In the genomic region with DNA sequence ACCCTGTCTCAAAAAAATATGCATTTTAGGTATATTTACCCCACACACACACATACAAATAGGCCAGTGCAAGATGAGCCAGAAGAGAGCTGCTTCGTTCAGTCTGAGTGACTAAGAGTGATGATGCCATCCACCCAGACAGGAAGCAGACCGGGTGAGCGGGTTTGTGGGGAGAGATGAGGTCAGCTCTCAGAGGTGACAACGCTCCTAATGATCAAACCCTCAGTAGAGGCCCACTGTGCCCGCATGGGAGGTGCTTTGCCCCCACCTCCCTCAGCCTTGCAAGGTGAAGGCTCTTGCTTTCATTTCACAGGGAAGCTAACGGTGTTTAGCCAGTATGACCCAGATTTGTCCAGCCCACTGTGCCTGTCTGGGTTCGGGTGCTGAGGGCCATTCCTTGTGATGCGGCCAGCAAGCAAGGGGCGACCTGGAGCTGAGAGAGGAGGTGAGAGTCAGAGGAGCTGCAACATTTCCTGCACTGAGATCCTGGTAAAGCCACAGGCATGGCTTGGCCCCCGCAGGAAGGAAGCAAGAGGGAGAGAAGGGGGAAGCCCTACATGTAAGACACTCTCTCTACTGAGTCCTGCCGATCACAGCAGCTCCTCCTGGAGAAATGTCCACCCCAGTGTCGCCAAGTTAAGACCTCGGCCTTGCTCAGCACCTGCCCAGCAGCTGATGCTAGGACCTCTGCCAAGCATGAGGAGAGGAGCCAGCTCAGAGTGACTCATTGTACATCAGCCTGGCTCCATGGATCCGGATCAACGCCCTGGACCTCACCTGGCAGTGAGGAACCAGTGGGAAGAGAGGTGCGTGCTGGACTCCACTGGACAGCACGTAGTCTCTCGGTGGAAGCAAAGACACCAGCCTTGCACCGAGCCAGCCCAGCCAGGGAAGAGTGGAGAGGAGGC, we compare ENCODE assay signal across 8 cellular contexts. TPM values are rescaled to one million over a fixed set of nuclear protein-coding genes. Genes with fewer than 3 reads are reported as not detected.
DNase-seq lines count a peak whose midpoint lies in the region; ATAC-seq and TF ChIP-seq lines count a peak whose summit lies in the region.

No MANE protein-coding gene starts in this region.

- no peak overlapping the region for H3K4ac ChIP-seq in neuronal stem cell (ENCODE audit: low read length)

- ATAC-seq in HG02610 (IDR thresholded peaks at IDR 0.05; ENCODE audit: unreplicated experiment) (peak; percentile 99), upper lobe of right lung (peak; percentile 85)

- peak; percentile 66 for DNase-seq in NCI-H2029 (lab: John Stamatoyannopoulos, UW)
- DNase-seq in activated CD4-positive, alpha-beta T cell treated with anti-CD3 and anti-CD28 coated beads, Interleukin-2, amount 50 U/mL, for 24 hours (ENCODE audit: low read depth in 1 of 2, low spot score in 1 of 2): peak; percentile 46 to 81
- peak; percentile 78 to 89 (median 87) for DNase-seq in effector memory CD4-positive, alpha-beta T cell
- no peak for DNase-seq in neuronal stem cell (ENCODE audit: low spot score)
- DNase-seq in upper lobe of right lung: peak; percentile 67
- no peak for DNase-seq in NCI-H524 (lab: John Stamatoyannopoulos, UW)

- peak overlapping the region; percentile 58 for H2AFZ ChIP-seq in neuronal stem cell (ENCODE audit: low read length)

- no peak overlapping the region for H3K23ac ChIP-seq in neuronal stem cell (ENCODE audit: low read depth, low read length, poor library complexity)

- no peaks in the 10 kb centered on the region for H3K27me3 ChIP-seq in effector memory CD4-positive, alpha-beta T cell (replicated peaks; ENCODE audit: control insufficient read depth, insufficient read depth, low read length, poor library complexity, severe bottlenecking)
- H3K27me3 ChIP-seq in neuronal stem cell (ENCODE audit: control insufficient read depth in 3 of 3, insufficient read depth in 3 of 3, low read depth in 1 of 3, low read length in 3 of 3) (no peaks in the 10 kb centered on the region), upper lobe of right lung (no peaks in the 10 kb centered on the region)

- intact Hi-C loops in upper lobe of right lung (cut with DNase I): no loop called here

- H3K9ac ChIP-seq in neuronal stem cell (ENCODE audit: low read depth, low read length, poor library complexity): no peak overlapping the region

- H3K14ac ChIP-seq in neuronal stem cell (ENCODE audit: low read length): no peak overlapping the region

- H2AK5ac ChIP-seq in neuronal stem cell (ENCODE audit: low read depth, low read length): no peak overlapping the region

- H3K4me2 ChIP-seq in neuronal stem cell (ENCODE audit: insufficient read depth, low read length, poor library complexity, severe bottlenecking): no peak overlapping the region

- H3K4me3 ChIP-seq in GM12875 (ENCODE audit: low read depth, low read length) (peak overlapping the region; percentile 13), neuronal stem cell (ENCODE audit: low read length in 2 of 2) (no peak overlapping the region), upper lobe of right lung (no peak overlapping the region)
- H3K4me3 ChIP-seq in effector memory CD4-positive, alpha-beta T cell (ENCODE audit: insufficient read depth, low read depth, low read length, poor library complexity, severe bottlenecking): peak overlapping the region; percentile 28

- peaks cover 20% of the 10 kb centered on the region for H3K4me1 ChIP-seq in effector memory CD4-positive, alpha-beta T cell (ENCODE audit: control insufficient read depth, insufficient read depth, low read length, poor library complexity, severe bottlenecking)
- H3K4me1 ChIP-seq in neuronal stem cell (ENCODE audit: control insufficient read depth in 2 of 2, insufficient read depth in 1 of 2, low read depth in 1 of 2, low read length in 2 of 2): peaks cover 2% of the 10 kb centered on the region in 2 donors
- H3K4me1 ChIP-seq in upper lobe of right lung: peaks cover 21% of the 10 kb centered on the region

- no peaks in the 10 kb centered on the region for H3K36me3 ChIP-seq in effector memory CD4-positive, alpha-beta T cell (ENCODE audit: control insufficient read depth, insufficient read depth, low read length)
- no peaks in the 10 kb centered on the region for H3K36me3 ChIP-seq in neuronal stem cell (replicated peaks in 1 of 2; ENCODE audit: control insufficient read depth in 2 of 2, insufficient read depth in 2 of 2, low read length in 2 of 2)
- no peaks in the 10 kb centered on the region for H3K36me3 ChIP-seq in upper lobe of right lung

- no CpG with 5 or more reads among the region's 19 CpGs for whole genome bisulfite sequencing in neuronal stem cell (ENCODE audit: extremely low coverage in 2 of 2, insufficient read length in 2 of 2, insufficient replicate concordance in 1 of 2), 2 donors

- no peak overlapping the region for H4K8ac ChIP-seq in neuronal stem cell (ENCODE audit: low read depth, low read length)

- no peak for TF ChIP-seq CTCF in GM12875 (IDR thresholded peaks at IDR 0.05; ENCODE audit: borderline replicate concordance, insufficient read depth, low read depth, low read length)
- TF ChIP-seq CTCF in upper lobe of right lung (IDR thresholded peaks at IDR 0.05): no peak

- no peak overlapping the region for H2BK15ac ChIP-seq in neuronal stem cell (ENCODE audit: low read length)

- no peak overlapping the region for H2BK5ac ChIP-seq in neuronal stem cell (ENCODE audit: low read length)

- H3K79me1 ChIP-seq in neuronal stem cell (ENCODE audit: low read depth, low read length): no peaks in the 10 kb centered on the region

- H2BK120ac ChIP-seq in neuronal stem cell (ENCODE audit: low read depth, low read length): no peak overlapping the region

- no peaks in the 10 kb centered on the region for H3K9me3 ChIP-seq in effector memory CD4-positive, alpha-beta T cell (ENCODE audit: control insufficient read depth, low read length)
- no peaks in the 10 kb centered on the region for H3K9me3 ChIP-seq in neuronal stem cell (replicated peaks in 1 of 2; ENCODE audit: control insufficient read depth in 2 of 2, insufficient read depth in 1 of 2, low read depth in 1 of 2, low read length in 2 of 2)
- H3K9me3 ChIP-seq in upper lobe of right lung: no peaks in the 10 kb centered on the region

- peak overlapping the region; percentile 76 for H3K27ac ChIP-seq in effector memory CD4-positive, alpha-beta T cell (ENCODE audit: insufficient read depth, low read length, poor library complexity, severe bottlenecking)
- H3K27ac ChIP-seq in neuronal stem cell (replicated peaks; ENCODE audit: low read length): no peak overlapping the region
- no peak overlapping the region for H3K27ac ChIP-seq in upper lobe of right lung

- H3K18ac ChIP-seq in neuronal stem cell (ENCODE audit: low read length): no peak overlapping the region

- no peak overlapping the region for H4K91ac ChIP-seq in neuronal stem cell (ENCODE audit: low read depth, low read length, poor library complexity)

- no peak overlapping the region for H2BK12ac ChIP-seq in neuronal stem cell (ENCODE audit: low read length)

RNA-seq across cellular contexts. Expression of a gene that starts 37.0 kb away (rescaled TPM):
- 71.9 TPM for polyA plus RNA-seq in neuronal stem cell (2013, experiment 1 of 2)
- 72.4 TPM for polyA plus RNA-seq in neuronal stem cell (2013, experiment 2 of 2)
- 36.4 TPM for total RNA-seq in upper lobe of right lung

RNA-seq across cellular contexts. Expression of a gene that starts 50.4 kb away (rescaled TPM):
- 22.4 TPM for polyA plus RNA-seq in neuronal stem cell (2013, experiment 1 of 2)
- 22.3 TPM for polyA plus RNA-seq in neuronal stem cell (2013, experiment 2 of 2)
- total RNA-seq in upper lobe of right lung: 44.5 TPM

RNA-seq across cellular contexts. Expression of a gene that starts 55.8 kb away (rescaled TPM):
- polyA plus RNA-seq in neuronal stem cell (2013, experiment 1 of 2): 32.2 TPM
- polyA plus RNA-seq in neuronal stem cell (2013, experiment 2 of 2): 30.0 TPM
- 48.2 TPM for total RNA-seq in upper lobe of right lung

Comparison
In these comparisons a context has a peak if more than half of its experiments do, and no peak if none do; other contexts are left out.
1. H3K4me3 ChIP-seq: peak in GM12875 (single experiment) and effector memory CD4-positive, alpha-beta T cell (single experiment); none in neuronal stem cell (0 of 2) and upper lobe of right lung (single experiment).
2. DNase-seq: peak in NCI-H2029 (single experiment), activated CD4-positive, alpha-beta T cell treated with anti-CD3 and anti-CD28 coated beads, Interleukin-2, amount 50 U/mL, for 24 hours (2 of 2), effector memory CD4-positive, alpha-beta T cell (3 of 3) and upper lobe of right lung (single experiment); none in neuronal stem cell (single experiment) and NCI-H524 (0 of 2).